In the genomic region with DNA sequence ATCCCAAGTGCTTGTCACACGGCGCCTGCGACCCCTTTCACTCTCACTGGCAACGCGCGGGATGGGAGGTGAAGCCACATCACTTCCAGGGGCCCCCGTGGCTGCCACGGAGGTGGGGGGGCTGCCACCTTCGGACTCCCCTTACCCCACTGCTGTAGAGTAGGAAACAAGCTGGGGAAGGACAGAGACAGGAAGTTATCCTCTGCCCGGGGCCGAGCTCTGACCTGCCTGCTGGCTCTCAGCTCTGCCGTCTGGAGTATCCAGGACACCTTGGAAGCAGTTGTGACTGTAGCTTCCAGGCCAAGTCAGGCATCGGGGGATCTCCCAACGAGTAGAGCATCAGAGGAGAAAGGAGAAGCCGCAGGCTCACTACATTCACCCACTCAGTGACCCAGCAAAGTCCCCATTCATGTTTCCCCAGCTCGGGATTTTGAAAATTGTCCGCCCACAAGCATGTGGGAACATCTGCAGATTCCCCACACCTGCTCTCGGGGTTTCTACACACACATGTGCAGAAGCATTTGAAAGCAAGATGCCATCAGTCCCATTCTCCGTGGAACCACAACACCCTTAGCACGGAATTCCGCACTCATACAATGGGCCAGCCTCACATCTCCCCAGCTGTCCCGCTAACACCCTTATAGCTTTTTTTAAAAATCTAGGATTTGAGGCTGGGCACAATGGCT, we compare ENCODE assay signal across 8 cellular contexts. TPM values are rescaled to one million over a fixed set of nuclear protein-coding genes. Genes with fewer than 3 reads are reported as not detected.
DNase-seq lines count a peak whose midpoint lies in the region; ATAC-seq and TF ChIP-seq lines count a peak whose summit lies in the region.

No MANE protein-coding gene starts in this region.

- no peak overlapping the region for H3K9ac ChIP-seq in adipocyte (ENCODE audit: low read length)

- H3K27me3 Mint-ChIP-seq in activated naive CD4-positive, alpha-beta T cell treated with anti-CD3 and anti-CD28 coated beads for 36 hours (ENCODE audit: low read depth), result no peaks in the 10 kb centered on the region

- H3K4me1 ChIP-seq in adipocyte (ENCODE audit: control insufficient read depth, insufficient read depth, low read length) (no peaks in the 10 kb centered on the region), lower lobe of right lung (no peaks in the 10 kb centered on the region), upper lobe of right lung (no peaks in the 10 kb centered on the region)

- H3K9me3 ChIP-seq in adipocyte (ENCODE audit: control insufficient read depth, low read length), result no peaks in the 10 kb centered on the region
- no peaks in the 10 kb centered on the region for H3K9me3 ChIP-seq in lower lobe of right lung
- H3K9me3 ChIP-seq in upper lobe of right lung, result no peaks in the 10 kb centered on the region

- H3K36me3 ChIP-seq in adipocyte (ENCODE audit: control insufficient read depth, insufficient read depth, low read length, severe bottlenecking) (no peaks in the 10 kb centered on the region), lower lobe of right lung (no peaks in the 10 kb centered on the region), upper lobe of right lung (no peaks in the 10 kb centered on the region)

- CTCF ChIA-PET in activated naive CD4-positive, alpha-beta T cell treated with anti-CD3 and anti-CD28 coated beads for 36 hours (lab: Charles Lee), result interaction anchor here (1.6 kb wide), 1 partner anchor 107 kb away, joined by 4 read pairs; no protein-coding TSS in a partner anchor

- peak overlapping the region; percentile 59 for H3K4me3 Mint-ChIP-seq in activated naive CD4-positive, alpha-beta T cell treated with anti-CD3 and anti-CD28 coated beads for 36 hours

- peaks cover 48% of the 10 kb centered on the region for H3K4me1 Mint-ChIP-seq in activated naive CD4-positive, alpha-beta T cell treated with anti-CD3 and anti-CD28 coated beads for 36 hours (ENCODE audit: low read depth)

- TF ChIP-seq CTCF in lower lobe of right lung (IDR thresholded peaks at IDR 0.05), result no peak
- TF ChIP-seq CTCF in upper lobe of right lung (IDR thresholded peaks at IDR 0.05), result no peak

- no peak for DNase-seq in activated naive CD4-positive, alpha-beta T cell treated with anti-CD3 and anti-CD28 coated beads for 36 hours
- DNase-seq in activated naive CD4-positive, alpha-beta T cell treated with Interleukin-2 at 50 U/mL for 16 hours, result no peak
- no peak for DNase-seq in adipocyte (ENCODE audit: low read depth)
- DNase-seq in lower lobe of right lung, result no peak
- no peak for DNase-seq in upper lobe of right lung
- no peak for DNase-seq in DMS 273 (lab: John Stamatoyannopoulos, UW; ENCODE audit: unreplicated experiment)
- DNase-seq in NCI-H524 treated with DMSO at 0.1 percent for 48 hours (lab: John Stamatoyannopoulos, UW), result no peak
- DNase-seq in COLO668 (lab: John Stamatoyannopoulos, UW; ENCODE audit: unreplicated experiment), result no peak

- no peak overlapping the region for H3K27ac ChIP-seq in lower lobe of right lung
- no peak overlapping the region for H3K27ac ChIP-seq in upper lobe of right lung

- ATAC-seq in lower lobe of right lung (peak in 1 of 2 donors; percentile 15), upper lobe of right lung (no peak)

- intact Hi-C loops in activated naive CD4-positive, alpha-beta T cell treated with anti-CD3 and anti-CD28 coated beads for 36 hours (cut with micrococcal nuclease), result loop anchor here (2.0 to 5.0 kb wide), 2 partner anchors 25 to 58 kb away; partner anchors contain the start of genes IDH3G and SSR4
- intact Hi-C loops in lower lobe of right lung (cut with DNase I), result no loop called here
- intact Hi-C loops in upper lobe of right lung (cut with DNase I), result no loop called here

- H3K4me3 ChIP-seq in adipocyte (ENCODE audit: low read length), result peak overlapping the region; percentile 41
- H3K4me3 ChIP-seq in lower lobe of right lung, result peak overlapping the region; percentile 51
- H3K4me3 ChIP-seq in upper lobe of right lung, result peak overlapping the region; percentile 47

- no peaks in the 10 kb centered on the region for H3K36me3 Mint-ChIP-seq in activated naive CD4-positive, alpha-beta T cell treated with anti-CD3 and anti-CD28 coated beads for 36 hours (ENCODE audit: low read depth)

- H3K27me3 ChIP-seq in adipocyte (replicated peaks; ENCODE audit: control insufficient read depth, insufficient read depth, low read length) (peaks cover 52% of the 10 kb centered on the region), lower lobe of right lung (ENCODE audit: low read depth) (no peaks in the 10 kb centered on the region), upper lobe of right lung (no peaks in the 10 kb centered on the region)

- H3K27ac Mint-ChIP-seq in activated naive CD4-positive, alpha-beta T cell treated with anti-CD3 and anti-CD28 coated beads for 36 hours, result no peak overlapping the region

- no peaks in the 10 kb centered on the region for H3K9me3 Mint-ChIP-seq in activated naive CD4-positive, alpha-beta T cell treated with anti-CD3 and anti-CD28 coated beads for 36 hours

RNA-seq across cellular contexts. Expression of gene PDZD4, which starts 10.8 kb away (rescaled TPM):
- total RNA-seq in activated naive CD4-positive, alpha-beta T cell treated with anti-CD3 and anti-CD28 coated beads for 36 hours, result 1 to 10 TPM in 1 of 2 experiments, under 1 TPM in 1; 0.83 to 1.0 TPM
- 8.5 TPM for total RNA-seq in lower lobe of right lung
- total RNA-seq in upper lobe of right lung, result 8.3 TPM

RNA-seq across cellular contexts. Expression of gene SSR4, which starts 25.1 kb away (rescaled TPM):
- 100 to 1,000 TPM; 148 to 152 TPM for total RNA-seq in activated naive CD4-positive, alpha-beta T cell treated with anti-CD3 and anti-CD28 coated beads for 36 hours
- total RNA-seq in lower lobe of right lung (210 TPM), upper lobe of right lung (204 TPM)

RNA-seq across cellular contexts. Expression of gene IDH3G, which starts 25.4 kb away (rescaled TPM):
- 10 to 100 TPM; 46.3 to 49.9 TPM for total RNA-seq in activated naive CD4-positive, alpha-beta T cell treated with anti-CD3 and anti-CD28 coated beads for 36 hours
- total RNA-seq in lower lobe of right lung (50.1 TPM), upper lobe of right lung (42.7 TPM)

RNA-seq across cellular contexts. Expression of gene SRPK3, which starts 38.7 kb away (rescaled TPM):
- not detected for total RNA-seq in activated naive CD4-positive, alpha-beta T cell treated with anti-CD3 and anti-CD28 coated beads for 36 hours
- total RNA-seq in lower lobe of right lung (not detected), upper lobe of right lung (not detected)

RNA-seq across cellular contexts. Expression of gene PLXNB3, which starts 55.5 kb away (rescaled TPM):
- under 1 TPM; 0.05 to 0.44 TPM for total RNA-seq in activated naive CD4-positive, alpha-beta T cell treated with anti-CD3 and anti-CD28 coated beads for 36 hours
- total RNA-seq in lower lobe of right lung (4.6 TPM), upper lobe of right lung (3.3 TPM)
